ENCODE assay signal across 2 cellular contexts in the genomic region with DNA sequence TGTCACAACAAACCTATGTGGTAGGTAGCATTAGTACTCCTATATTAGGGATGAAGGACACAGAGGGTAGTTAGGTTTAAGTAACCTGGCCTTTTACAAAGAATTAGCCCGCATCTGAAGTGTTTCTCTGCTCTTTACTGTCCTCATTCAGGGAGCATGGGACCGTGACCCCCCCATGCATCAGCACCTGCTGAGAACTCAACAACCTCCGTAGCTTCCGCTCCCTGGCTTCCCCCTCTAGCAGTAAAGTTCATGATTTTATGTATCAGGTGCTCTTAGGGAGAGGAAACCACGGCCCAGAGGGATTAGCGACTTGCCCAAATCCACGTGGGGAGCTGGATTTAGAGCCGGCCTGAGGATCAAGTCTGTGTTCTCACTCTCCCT.
TF ChIP-seq lines count a peak whose summit lies in the region.

No MANE protein-coding gene starts in this region.

TF ChIP-seq in HCT116, 20 proteins besides CTCF, POLR2A, EP300 and RAD21 (continued from another document):
- TF ChIP-seq, protein P1, sequence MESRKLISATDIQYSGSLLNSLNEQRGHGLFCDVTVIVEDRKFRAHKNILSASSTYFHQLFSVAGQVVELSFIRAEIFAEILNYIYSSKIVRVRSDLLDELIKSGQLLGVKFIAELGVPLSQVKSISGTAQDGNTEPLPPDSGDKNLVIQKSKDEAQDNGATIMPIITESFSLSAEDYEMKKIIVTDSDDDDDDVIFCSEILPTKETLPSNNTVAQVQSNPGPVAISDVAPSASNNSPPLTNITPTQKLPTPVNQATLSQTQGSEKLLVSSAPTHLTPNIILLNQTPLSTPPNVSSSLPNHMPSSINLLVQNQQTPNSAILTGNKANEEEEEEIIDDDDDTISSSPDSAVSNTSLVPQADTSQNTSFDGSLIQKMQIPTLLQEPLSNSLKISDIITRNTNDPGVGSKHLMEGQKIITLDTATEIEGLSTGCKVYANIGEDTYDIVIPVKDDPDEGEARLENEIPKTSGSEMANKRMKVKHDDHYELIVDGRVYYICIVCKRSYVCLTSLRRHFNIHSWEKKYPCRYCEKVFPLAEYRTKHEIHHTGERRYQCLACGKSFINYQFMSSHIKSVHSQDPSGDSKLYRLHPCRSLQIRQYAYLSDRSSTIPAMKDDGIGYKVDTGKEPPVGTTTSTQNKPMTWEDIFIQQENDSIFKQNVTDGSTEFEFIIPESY (IDR thresholded peaks at IDR 0.05; ENCODE audit: extremely low read depth, insufficient replicate concordance, low read length) = no peak
- TF ChIP-seq SRF (IDR thresholded peaks at IDR 0.05; ENCODE audit: low read depth) = no peak
- TF ChIP-seq, protein P2, sequence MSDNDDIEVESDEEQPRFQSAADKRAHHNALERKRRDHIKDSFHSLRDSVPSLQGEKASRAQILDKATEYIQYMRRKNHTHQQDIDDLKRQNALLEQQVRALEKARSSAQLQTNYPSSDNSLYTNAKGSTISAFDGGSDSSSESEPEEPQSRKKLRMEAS (IDR thresholded peaks at IDR 0.05) = no peak
- no peak for TF ChIP-seq ELF1 (IDR thresholded peaks at IDR 0.05; ENCODE audit: borderline replicate concordance, low read depth)
- TF ChIP-seq TCF7L2 (IDR thresholded peaks at IDR 0.05; ENCODE audit: borderline replicate concordance, extremely low read depth, insufficient read depth, insufficient read length) = no peak
- TF ChIP-seq ZFX (IDR thresholded peaks at IDR 0.05) = no peak
- TF ChIP-seq EZH2 (IDR thresholded peaks at IDR 0.05) = no peak
- TF ChIP-seq, protein P3, sequence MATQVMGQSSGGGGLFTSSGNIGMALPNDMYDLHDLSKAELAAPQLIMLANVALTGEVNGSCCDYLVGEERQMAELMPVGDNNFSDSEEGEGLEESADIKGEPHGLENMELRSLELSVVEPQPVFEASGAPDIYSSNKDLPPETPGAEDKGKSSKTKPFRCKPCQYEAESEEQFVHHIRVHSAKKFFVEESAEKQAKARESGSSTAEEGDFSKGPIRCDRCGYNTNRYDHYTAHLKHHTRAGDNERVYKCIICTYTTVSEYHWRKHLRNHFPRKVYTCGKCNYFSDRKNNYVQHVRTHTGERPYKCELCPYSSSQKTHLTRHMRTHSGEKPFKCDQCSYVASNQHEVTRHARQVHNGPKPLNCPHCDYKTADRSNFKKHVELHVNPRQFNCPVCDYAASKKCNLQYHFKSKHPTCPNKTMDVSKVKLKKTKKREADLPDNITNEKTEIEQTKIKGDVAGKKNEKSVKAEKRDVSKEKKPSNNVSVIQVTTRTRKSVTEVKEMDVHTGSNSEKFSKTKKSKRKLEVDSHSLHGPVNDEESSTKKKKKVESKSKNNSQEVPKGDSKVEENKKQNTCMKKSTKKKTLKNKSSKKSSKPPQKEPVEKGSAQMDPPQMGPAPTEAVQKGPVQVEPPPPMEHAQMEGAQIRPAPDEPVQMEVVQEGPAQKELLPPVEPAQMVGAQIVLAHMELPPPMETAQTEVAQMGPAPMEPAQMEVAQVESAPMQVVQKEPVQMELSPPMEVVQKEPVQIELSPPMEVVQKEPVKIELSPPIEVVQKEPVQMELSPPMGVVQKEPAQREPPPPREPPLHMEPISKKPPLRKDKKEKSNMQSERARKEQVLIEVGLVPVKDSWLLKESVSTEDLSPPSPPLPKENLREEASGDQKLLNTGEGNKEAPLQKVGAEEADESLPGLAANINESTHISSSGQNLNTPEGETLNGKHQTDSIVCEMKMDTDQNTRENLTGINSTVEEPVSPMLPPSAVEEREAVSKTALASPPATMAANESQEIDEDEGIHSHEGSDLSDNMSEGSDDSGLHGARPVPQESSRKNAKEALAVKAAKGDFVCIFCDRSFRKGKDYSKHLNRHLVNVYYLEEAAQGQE (IDR thresholded peaks at IDR 0.05; ENCODE audit: low read depth) = no peak
- no peak for TF ChIP-seq EGR1 (IDR thresholded peaks at IDR 0.05; ENCODE audit: low read depth)
- no peak for TF ChIP-seq JUND (IDR thresholded peaks at IDR 0.05)
- no peak for TF ChIP-seq CEBPB (IDR thresholded peaks at IDR 0.05; ENCODE audit: low read depth)
- TF ChIP-seq POLR2AphosphoS5 (IDR thresholded peaks at IDR 0.05; ENCODE audit: low read depth, low read length) = no peak
- TF ChIP-seq CBX3 (IDR thresholded peaks at IDR 0.05; ENCODE audit: low read depth) = no peak
- TF ChIP-seq, protein P4, sequence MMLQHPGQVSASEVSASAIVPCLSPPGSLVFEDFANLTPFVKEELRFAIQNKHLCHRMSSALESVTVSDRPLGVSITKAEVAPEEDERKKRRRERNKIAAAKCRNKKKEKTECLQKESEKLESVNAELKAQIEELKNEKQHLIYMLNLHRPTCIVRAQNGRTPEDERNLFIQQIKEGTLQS (IDR thresholded peaks at IDR 0.05) = no peak
- TF ChIP-seq EZH2phosphoT487 (IDR thresholded peaks at IDR 0.05; ENCODE audit: borderline replicate concordance) = no peak

TF ChIP-seq in WTC11, 78 proteins besides CTCF, POLR2A, EP300 and RAD21 (continued from another document):
- TF ChIP-seq, protein P5, sequence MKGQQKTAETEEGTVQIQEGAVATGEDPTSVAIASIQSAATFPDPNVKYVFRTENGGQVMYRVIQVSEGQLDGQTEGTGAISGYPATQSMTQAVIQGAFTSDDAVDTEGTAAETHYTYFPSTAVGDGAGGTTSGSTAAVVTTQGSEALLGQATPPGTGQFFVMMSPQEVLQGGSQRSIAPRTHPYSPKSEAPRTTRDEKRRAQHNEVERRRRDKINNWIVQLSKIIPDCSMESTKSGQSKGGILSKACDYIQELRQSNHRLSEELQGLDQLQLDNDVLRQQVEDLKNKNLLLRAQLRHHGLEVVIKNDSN (CRISPR knock-in tag; IDR thresholded peaks at IDR 0.05) = no peak
- TF ChIP-seq ZNF219 (CRISPR knock-in tag; IDR thresholded peaks at IDR 0.05; ENCODE audit: borderline replicate concordance) = no peak
- TF ChIP-seq KAT7 (CRISPR knock-in tag; IDR thresholded peaks at IDR 0.05; ENCODE audit: borderline replicate concordance) = no peak
- TF ChIP-seq, protein P6, sequence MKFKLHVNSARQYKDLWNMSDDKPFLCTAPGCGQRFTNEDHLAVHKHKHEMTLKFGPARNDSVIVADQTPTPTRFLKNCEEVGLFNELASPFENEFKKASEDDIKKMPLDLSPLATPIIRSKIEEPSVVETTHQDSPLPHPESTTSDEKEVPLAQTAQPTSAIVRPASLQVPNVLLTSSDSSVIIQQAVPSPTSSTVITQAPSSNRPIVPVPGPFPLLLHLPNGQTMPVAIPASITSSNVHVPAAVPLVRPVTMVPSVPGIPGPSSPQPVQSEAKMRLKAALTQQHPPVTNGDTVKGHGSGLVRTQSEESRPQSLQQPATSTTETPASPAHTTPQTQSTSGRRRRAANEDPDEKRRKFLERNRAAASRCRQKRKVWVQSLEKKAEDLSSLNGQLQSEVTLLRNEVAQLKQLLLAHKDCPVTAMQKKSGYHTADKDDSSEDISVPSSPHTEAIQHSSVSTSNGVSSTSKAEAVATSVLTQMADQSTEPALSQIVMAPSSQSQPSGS (CRISPR knock-in tag; IDR thresholded peaks at IDR 0.05; ENCODE audit: borderline replicate concordance, low read depth) = no peak
- no peak for TF ChIP-seq ZNF263 (CRISPR knock-in tag; IDR thresholded peaks at IDR 0.05; ENCODE audit: low read depth)
- no peak for TF ChIP-seq TCF7 (CRISPR knock-in tag; IDR thresholded peaks at IDR 0.05; ENCODE audit: low read depth)
